In the genomic region with DNA sequence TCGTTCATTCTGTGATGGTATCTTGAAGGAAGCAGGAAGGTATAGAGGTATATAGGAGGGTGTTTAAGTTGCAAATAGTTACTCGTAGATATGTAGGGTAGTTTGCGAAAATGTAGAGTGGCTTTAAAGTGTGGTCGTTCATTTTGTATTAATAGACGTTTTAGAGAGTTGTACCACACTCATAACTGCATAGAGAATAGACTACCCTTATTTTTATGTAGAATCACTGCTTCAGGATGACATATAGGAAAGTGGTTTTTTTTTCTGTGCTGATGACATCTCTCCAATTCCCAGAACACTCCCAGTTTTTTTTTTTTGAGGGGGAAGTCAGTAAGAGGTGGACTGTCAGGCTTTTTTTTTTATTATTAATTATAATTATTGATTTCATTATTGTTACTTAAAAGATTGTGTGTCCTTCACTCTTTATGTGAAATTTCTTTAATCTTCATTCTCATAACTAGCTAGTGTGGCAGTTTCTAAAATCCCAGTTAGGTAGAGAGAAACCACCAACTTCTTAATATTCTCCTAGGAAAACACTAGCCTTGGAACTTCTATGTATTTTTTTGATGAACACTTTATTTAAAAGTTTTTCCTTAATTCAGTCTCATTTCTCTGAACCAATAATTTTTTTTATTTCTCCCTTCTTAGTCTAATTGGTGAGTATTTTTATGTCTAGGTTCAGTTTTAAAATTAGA, we compare ENCODE assay signal across 8 cellular contexts. TPM values are rescaled to one million over a fixed set of nuclear protein-coding genes. Genes with fewer than 3 reads are reported as not detected.
DNase-seq lines count a peak whose midpoint lies in the region; ATAC-seq, FAIRE-seq and TF ChIP-seq lines count a peak whose summit lies in the region.

No MANE protein-coding gene starts in this region.

- TF ChIP-seq EP300 in suprapubic skin (IDR thresholded peaks at IDR 0.05), result no peak

- H3K36me3 ChIP-seq in suprapubic skin, result no peaks in the 10 kb centered on the region

- no peak for TF ChIP-seq CTCF in suprapubic skin (IDR thresholded peaks at IDR 0.05)

- POLR2A ChIA-PET in activated CD4-positive, alpha-beta T cell treated with anti-CD3 and anti-CD28 coated beads for 36 hours (lab: Charles Lee), result no interaction called here

- intact Hi-C loops in activated CD4-positive, alpha-beta T cell treated with anti-CD3 and anti-CD28 coated beads for 36 hours (cut with DNase I, micrococcal nuclease), result loop anchor here (2.0 to 10.0 kb wide), 4 partner anchors 36 to 1837 kb away; partner anchors contain the start of gene TMEM87B (in 1 of the 2)

- peak overlapping the region; percentile 98 for H3K27ac ChIP-seq in suprapubic skin

- WGBS in suprapubic skin, result 2% methylated on average over 5 of the region's 5 CpGs

- peak overlapping the region; percentile 99 for H3K27ac Mint-ChIP-seq in activated CD4-positive, alpha-beta T cell treated with anti-CD3 and anti-CD28 coated beads for 36 hours
- H3K27ac Mint-ChIP-seq in activated naive CD8-positive, alpha-beta T cell treated with anti-CD3 and anti-CD28 coated beads for 36 hours, result peak overlapping the region; percentile 95

- no peaks in the 10 kb centered on the region for H3K27me3 Mint-ChIP-seq in activated CD4-positive, alpha-beta T cell treated with anti-CD3 and anti-CD28 coated beads for 36 hours
- no peaks in the 10 kb centered on the region for H3K27me3 Mint-ChIP-seq in activated naive CD8-positive, alpha-beta T cell treated with anti-CD3 and anti-CD28 coated beads for 36 hours

- DNase-seq in activated CD4-positive, alpha-beta T cell treated with anti-CD3 and anti-CD28 coated beads for 36 hours, result no peak
- no peak for DNase-seq in activated CD4-positive, alpha-beta T cell treated with anti-CD3 and anti-CD28 coated beads, Interleukin-2, amount 50 U/mL, for 1 hour
- DNase-seq in activated naive CD8-positive, alpha-beta T cell treated with anti-CD3 and anti-CD28 coated beads for 36 hours, result no peak
- no peak for DNase-seq in suprapubic skin (ENCODE audit: low spot score in 2 of 2)
- DNase-seq in RPMI8226, result no peak
- no peak for DNase-seq in NCI-H2227 (lab: John Stamatoyannopoulos, UW; ENCODE audit: unreplicated experiment)
- DNase-seq in NK-92 treated with Interleukin-12 subunit alpha and Interleukin-12 subunit beta, amount 100 ng/mL, for 24 hours (lab: John Stamatoyannopoulos, UW), result no peak

- peaks cover 77% of the 10 kb centered on the region for H3K36me3 Mint-ChIP-seq in activated CD4-positive, alpha-beta T cell treated with anti-CD3 and anti-CD28 coated beads for 36 hours (ENCODE audit: low read depth)
- H3K36me3 Mint-ChIP-seq in activated naive CD8-positive, alpha-beta T cell treated with anti-CD3 and anti-CD28 coated beads for 36 hours, result peaks cover 76% of the 10 kb centered on the region

- H3K4me1 Mint-ChIP-seq in activated CD4-positive, alpha-beta T cell treated with anti-CD3 and anti-CD28 coated beads for 36 hours, result peaks cover 69% of the 10 kb centered on the region
- peaks cover 68% of the 10 kb centered on the region for H3K4me1 Mint-ChIP-seq in activated naive CD8-positive, alpha-beta T cell treated with anti-CD3 and anti-CD28 coated beads for 36 hours

- peak overlapping the region; percentile 94 for H3K4me3 ChIP-seq in suprapubic skin

- peak overlapping the region; percentile 94 for H3K4me3 Mint-ChIP-seq in activated CD4-positive, alpha-beta T cell treated with anti-CD3 and anti-CD28 coated beads for 36 hours
- peak overlapping the region; percentile 97 for H3K4me3 Mint-ChIP-seq in activated naive CD8-positive, alpha-beta T cell treated with anti-CD3 and anti-CD28 coated beads for 36 hours

- ATAC-seq in activated CD4-positive, alpha-beta T cell treated with anti-CD3 and anti-CD28 coated beads for 36 hours, result no peak

- no peaks in the 10 kb centered on the region for H3K27me3 ChIP-seq in suprapubic skin

- TF ChIP-seq POLR2A in suprapubic skin (IDR thresholded peaks at IDR 0.05), result no peak

- peak; percentile 27 for FAIRE-seq in islet of Langerhans (lab: Jason Lieb, UNC)

- H3K4me1 ChIP-seq in suprapubic skin, result peaks cover 81% of the 10 kb centered on the region

- H3K9me3 Mint-ChIP-seq in activated CD4-positive, alpha-beta T cell treated with anti-CD3 and anti-CD28 coated beads for 36 hours (ENCODE audit: low read depth), result no peaks in the 10 kb centered on the region
- H3K9me3 Mint-ChIP-seq in activated naive CD8-positive, alpha-beta T cell treated with anti-CD3 and anti-CD28 coated beads for 36 hours, result no peaks in the 10 kb centered on the region

- no peaks in the 10 kb centered on the region for H3K9me3 ChIP-seq in suprapubic skin

- CTCF ChIA-PET in activated CD4-positive, alpha-beta T cell treated with anti-CD3 and anti-CD28 coated beads for 36 hours (lab: Charles Lee), result interaction anchor here (1.9 kb wide), 1 partner anchor 87 kb away, joined by 4 read pairs; no protein-coding TSS in a partner anchor

RNA-seq across cellular contexts. Expression of gene ACTR3, which starts 1.5 kb away (rescaled TPM):
- 100 to 1,000 TPM; 495 to 583 TPM for total RNA-seq in activated CD4-positive, alpha-beta T cell treated with anti-CD3 and anti-CD28 coated beads for 36 hours
- 100 to 1,000 TPM; 480 to 482 TPM for total RNA-seq in activated naive CD8-positive, alpha-beta T cell treated with anti-CD3 and anti-CD28 coated beads for 36 hours
- 100 to 1,000 TPM in 3 of 4 donors, 10 to 100 TPM in 1; 94.6 to 127 (median 115) TPM for total RNA-seq in suprapubic skin
